11 cellular contexts compared by ENCODE assay signal in genomic region chr3:45826321-45826720, GRCh38. TPM values are rescaled to one million over a fixed set of nuclear protein-coding genes. Genes with fewer than 3 reads are reported as not detected.
"Had no signal": no experiment of that assay in that cellular context is flagged by ENCODE, and none has a peak within 500 bp of the region (broad histone marks: within the 10 kb centered on the region; RNA-seq: fewer than 3 reads in every experiment).

No MANE protein-coding gene starts in this region.

- DNase-seq: activated CD4-positive, alpha-beta T cell treated with anti-CD3 and anti-CD28 coated beads for 1 hour; activated CD8-positive, alpha-beta memory T cell treated with anti-CD3 and anti-CD28 coated beads for 24 hours; activated T-cell treated with anti-CD3 and anti-CD28 coated beads for 4 hours; left cardiac atrium; naive thymus-derived CD4-positive, alpha-beta T cell; right cardiac atrium; SIG-M5; small intestine; substantia nigra had no signal

- H2AFZ ChIP-seq: hepatocyte had no signal

- ATAC-seq: left cardiac atrium; naive thymus-derived CD4-positive, alpha-beta T cell; right cardiac atrium had no signal

- H3K27me3 ChIP-seq: hepatocyte had no signal

- H3K4me2 ChIP-seq: hepatocyte had no signal

- H3K27ac ChIP-seq: hepatocyte had no signal

- H3K79me2 ChIP-seq: hepatocyte had no signal

- FAIRE-seq: small intestine had no signal

- H3K4me3 ChIP-seq: hepatocyte, lung had no signal

RNA-seq across cellular contexts. Expression of gene SLC6A20, which starts 30.0 kb away (rescaled TPM):
- total RNA-seq: naive thymus-derived CD4-positive, alpha-beta T cell; right cardiac atrium had no signal
- polyA plus RNA-seq: naive thymus-derived CD4-positive, alpha-beta T cell; right cardiac atrium had no signal
